Comparison of ENCODE assay signal across 10 cellular contexts in genomic region chr14:51849095-51849494, GRCh38. TPM values are rescaled to one million over a fixed set of nuclear protein-coding genes. Genes with fewer than 3 reads are reported as not detected.
A peak's percentile ranks its signal among the peaks of the same experiment; 100 is the strongest.
DNase-seq lines count a peak whose midpoint lies in the region; ATAC-seq, FAIRE-seq and TF ChIP-seq lines count a peak whose summit lies in the region.
"Had no signal": no experiment of that assay in that cellular context is flagged by ENCODE, and none has a peak within 500 bp of the region (broad histone marks: within the 10 kb centered on the region; RNA-seq: fewer than 3 reads in every experiment).

No MANE protein-coding gene starts in this region.

- FAIRE-seq in GM18507 (lab: Jason Lieb, UNC) (peak; percentile 59), small intestine (lab: Jason Lieb, UNC) (no peak)

- H3K27ac Mint-ChIP-seq in activated CD8-positive, alpha-beta T cell treated with anti-CD3 and anti-CD28 coated beads for 36 hours = peak overlapping the region; percentile 97

- H3K4me1 ChIP-seq in small intestine (ENCODE audit: control insufficient read depth in 2 of 2, insufficient read depth in 1 of 2, low read depth in 1 of 2, low read length in 1 of 2) = peaks cover 0 to 4% of the 10 kb centered on the region in 2 donors
- H3K4me1 ChIP-seq in body of pancreas = peaks cover 4% of the 10 kb centered on the region

- H3K4me3 Mint-ChIP-seq in activated CD8-positive, alpha-beta T cell treated with anti-CD3 and anti-CD28 coated beads for 36 hours = no peak overlapping the region

- H3K27me3 Mint-ChIP-seq in activated CD8-positive, alpha-beta T cell treated with anti-CD3 and anti-CD28 coated beads for 36 hours = no peaks in the 10 kb centered on the region

- H3K27me3 ChIP-seq in small intestine (ENCODE audit: control insufficient read depth in 2 of 2, insufficient read depth in 2 of 2, low read length in 2 of 2) (no peaks in the 10 kb centered on the region), body of pancreas (no peaks in the 10 kb centered on the region)

- peaks cover 38% of the 10 kb centered on the region for H3K36me3 Mint-ChIP-seq in activated CD8-positive, alpha-beta T cell treated with anti-CD3 and anti-CD28 coated beads for 36 hours (ENCODE audit: low read depth)

- POLR2A ChIA-PET in activated CD8-positive, alpha-beta T cell treated with anti-CD3 and anti-CD28 coated beads for 36 hours (lab: Charles Lee) = interaction anchor here (0.8 to 4.4 kb wide), 6 partner anchors 11 to 428 kb away, joined by 3 to 28 read pairs (median 5); partner anchors contain the start of gene GNG2

- H3K9me3 ChIP-seq in small intestine (ENCODE audit: control insufficient read depth, low read depth) (no peaks in the 10 kb centered on the region), body of pancreas (no peaks in the 10 kb centered on the region)

- TF ChIP-seq POLR2A in body of pancreas (IDR thresholded peaks at IDR 0.05) = no peak

- H3K36me3 ChIP-seq in small intestine (ENCODE audit: control insufficient read depth in 2 of 2, insufficient read depth in 2 of 2, low read length in 2 of 2) (no peaks in the 10 kb centered on the region), body of pancreas (replicated peaks in 1 of 2; ENCODE audit: insufficient read depth in 1 of 2, low read depth in 2 of 2) (no peaks in the 10 kb centered on the region)

- H3K4me3 ChIP-seq in fibroblast of mammary gland (ENCODE audit: control insufficient read depth, low read depth, low read length) = no peak overlapping the region
- no peak overlapping the region for H3K4me3 ChIP-seq in small intestine (ENCODE audit: low read depth in 1 of 2, low read length in 2 of 2)
- H3K4me3 ChIP-seq in body of pancreas = no peak overlapping the region

- no peak for TF ChIP-seq CTCF in activated CD8-positive, alpha-beta T cell treated with anti-CD3 and anti-CD28 coated beads for 36 hours (IDR thresholded peaks at IDR 0.05)
- TF ChIP-seq CTCF in fibroblast of mammary gland (conservative IDR thresholded peaks at IDR 0.05; ENCODE audit: control insufficient read depth, insufficient read depth, low read depth, low read length) = no peak
- TF ChIP-seq CTCF in body of pancreas (IDR thresholded peaks at IDR 0.05) = no peak

- peaks cover 72% of the 10 kb centered on the region for H3K4me1 Mint-ChIP-seq in activated CD8-positive, alpha-beta T cell treated with anti-CD3 and anti-CD28 coated beads for 36 hours (ENCODE audit: low read depth)

- ATAC-seq in activated CD8-positive, alpha-beta T cell treated with anti-CD3 and anti-CD28 coated beads for 36 hours = peak; percentile 52
- no peak for ATAC-seq in body of pancreas
- ATAC-seq: left cardiac atrium had no signal

- DNase-seq in AG08395 (ENCODE audit: low spot score) = peak; percentile 57
- DNase-seq in GM18507 (ENCODE audit: extremely low spot score, insufficient read length, low read depth) = no peak
- peak; percentile 84 for DNase-seq in activated CD8-positive, alpha-beta T cell treated with anti-CD3 and anti-CD28 coated beads for 36 hours
- peak; percentile 55 for DNase-seq in fibroblast of mammary gland (ENCODE audit: low read depth)
- no peak for DNase-seq in DMS79 (lab: John Stamatoyannopoulos, UW)
- no peak for DNase-seq in small intestine
- no peak for DNase-seq in head of caudate nucleus
- DNase-seq in body of pancreas = no peak
- DNase-seq: left cardiac atrium had no signal

- 72 to 81% (median 79%) methylated on average over 2 of the region's 2 CpGs for WGBS in small intestine, 3 donors
- WGBS in body of pancreas, 2 donors = 71 to 74% methylated on average over 2 of the region's 2 CpGs

- peaks cover 37% of the 10 kb centered on the region for H3K9me3 Mint-ChIP-seq in activated CD8-positive, alpha-beta T cell treated with anti-CD3 and anti-CD28 coated beads for 36 hours

- intact Hi-C loops in activated CD8-positive, alpha-beta T cell treated with anti-CD3 and anti-CD28 coated beads for 36 hours (cut with micrococcal nuclease) = loop anchor here (5.0 kb wide), 1 partner anchor 133 kb away; no protein-coding TSS in a partner anchor
- intact Hi-C loops in head of caudate nucleus (cut with DNase I) = no loop called here
- intact Hi-C loops in body of pancreas (cut with DNase I) = no loop called here

- CTCF ChIA-PET in activated CD8-positive, alpha-beta T cell treated with anti-CD3 and anti-CD28 coated beads for 36 hours (lab: Charles Lee) = interaction anchor here (1.9 kb wide), 1 partner anchor 12 kb away, joined by 7 read pairs; the partner anchor contains the start of gene GNG2

- peak overlapping the region in 1 of 2 donors; percentile 42 for H3K27ac ChIP-seq in small intestine (ENCODE audit: low read depth in 1 of 2, low read length in 1 of 2)
- no peak overlapping the region for H3K27ac ChIP-seq in body of pancreas
- H3K27ac ChIP-seq: C4-2B had no signal

RNA-seq across cellular contexts. Expression of gene GNG2, which starts 11.3 kb away (rescaled TPM):
- total RNA-seq in activated CD8-positive, alpha-beta T cell treated with anti-CD3 and anti-CD28 coated beads for 36 hours = 100 to 1,000 TPM; 174 to 184 TPM
- 10 to 100 TPM in 2 of 3 donors, 1 to 10 TPM in 1; 2.9 to 13.5 (median 11.2) TPM for polyA plus RNA-seq in small intestine
- total RNA-seq in body of pancreas = 1 to 10 TPM; 6.2 to 6.6 TPM

Comparison
In these comparisons a context has a peak if more than half of its experiments do, and no peak if none do; other contexts are left out.
1. DNase-seq: peak in AG08395 (single experiment), activated CD8-positive, alpha-beta T cell treated with anti-CD3 and anti-CD28 coated beads for 36 hours (single experiment) and fibroblast of mammary gland (single experiment); none in GM18507 (single experiment), DMS79 (single experiment), small intestine (single experiment), head of caudate nucleus (0 of 42) and body of pancreas (0 of 4).
2. RNA of gene GNG2, which starts 11.3 kb away (total RNA-seq): 174 to 184 TPM in activated CD8-positive, alpha-beta T cell treated with anti-CD3 and anti-CD28 coated beads for 36 hours; 6.2 to 6.6 TPM in body of pancreas; every median in the first group is over 10 times any median in the second.